In the genomic region with DNA sequence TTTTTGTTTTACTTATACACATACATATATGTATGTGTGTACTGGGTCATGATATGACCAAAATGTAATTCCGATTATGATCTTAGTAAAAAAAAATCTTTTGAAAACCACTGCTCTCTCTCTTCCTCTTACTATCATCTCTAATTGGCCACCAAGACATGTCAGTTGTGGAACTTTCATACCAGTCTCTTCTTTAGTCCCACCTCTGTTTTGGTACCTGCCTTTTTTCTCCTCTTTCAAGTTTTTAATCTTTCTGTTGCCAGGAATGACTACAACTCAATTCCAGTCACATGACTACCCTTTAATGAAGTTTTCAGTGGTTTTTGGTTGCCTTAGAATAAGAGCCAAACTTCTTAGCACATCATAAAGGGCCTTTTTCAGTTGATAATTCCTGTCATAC, we compare ENCODE assay signal across 1 cellular context.
A peak's percentile ranks its signal among the peaks of the same experiment; 100 is the strongest.
TF ChIP-seq lines count a peak whose summit lies in the region.

No MANE protein-coding gene starts in this region.

TF ChIP-seq in K562, 482 proteins besides CTCF, POLR2A, EP300 and RAD21:
- TF ChIP-seq, protein P1, sequence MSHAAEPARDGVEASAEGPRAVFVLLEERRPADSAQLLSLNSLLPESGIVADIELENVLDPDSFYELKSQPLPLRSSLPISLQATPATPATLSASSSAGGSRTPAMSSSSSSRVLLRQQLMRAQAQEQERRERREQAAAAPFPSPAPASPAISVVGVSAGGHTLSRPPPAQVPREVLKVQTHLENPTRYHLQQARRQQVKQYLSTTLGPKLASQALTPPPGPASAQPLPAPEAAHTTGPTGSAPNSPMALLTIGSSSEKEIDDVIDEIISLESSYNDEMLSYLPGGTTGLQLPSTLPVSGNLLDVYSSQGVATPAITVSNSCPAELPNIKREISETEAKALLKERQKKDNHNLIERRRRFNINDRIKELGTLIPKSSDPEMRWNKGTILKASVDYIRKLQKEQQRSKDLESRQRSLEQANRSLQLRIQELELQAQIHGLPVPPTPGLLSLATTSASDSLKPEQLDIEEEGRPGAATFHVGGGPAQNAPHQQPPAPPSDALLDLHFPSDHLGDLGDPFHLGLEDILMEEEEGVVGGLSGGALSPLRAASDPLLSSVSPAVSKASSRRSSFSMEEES (CRISPR knock-in tag; IDR thresholded peaks at IDR 0.05) = peak; percentile 52
- TF ChIP-seq, protein P2, sequence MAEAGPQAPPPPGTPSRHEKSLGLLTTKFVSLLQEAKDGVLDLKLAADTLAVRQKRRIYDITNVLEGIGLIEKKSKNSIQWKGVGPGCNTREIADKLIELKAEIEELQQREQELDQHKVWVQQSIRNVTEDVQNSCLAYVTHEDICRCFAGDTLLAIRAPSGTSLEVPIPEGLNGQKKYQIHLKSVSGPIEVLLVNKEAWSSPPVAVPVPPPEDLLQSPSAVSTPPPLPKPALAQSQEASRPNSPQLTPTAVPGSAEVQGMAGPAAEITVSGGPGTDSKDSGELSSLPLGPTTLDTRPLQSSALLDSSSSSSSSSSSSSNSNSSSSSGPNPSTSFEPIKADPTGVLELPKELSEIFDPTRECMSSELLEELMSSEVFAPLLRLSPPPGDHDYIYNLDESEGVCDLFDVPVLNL (CRISPR knock-in tag; IDR thresholded peaks at IDR 0.05; ENCODE audit: low read depth) = no peak
